ENCODE assay signal across 14 cellular contexts in the genomic region with DNA sequence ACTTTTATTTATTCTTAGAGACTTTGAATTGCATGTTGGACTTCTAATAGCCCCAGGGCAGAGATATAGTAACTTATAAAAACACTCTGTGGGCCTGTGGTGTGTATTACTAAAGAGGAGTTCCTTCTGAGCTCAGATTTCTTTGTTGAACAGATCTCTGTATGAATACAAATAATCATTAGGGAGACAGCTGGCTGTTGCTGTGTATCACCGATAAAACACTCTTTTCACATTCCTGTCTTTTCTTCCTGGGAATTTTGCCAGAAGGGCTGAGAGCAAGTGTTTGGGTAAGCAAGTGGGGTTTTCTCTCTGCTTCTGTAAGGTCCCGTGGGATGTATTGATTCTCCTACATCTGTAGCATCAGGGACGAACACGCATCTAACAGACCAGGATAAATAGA.
DNase-seq lines count a peak whose midpoint lies in the region; ATAC-seq and TF ChIP-seq lines count a peak whose summit lies in the region.
"Had no signal": no experiment of that assay in that cellular context is flagged by ENCODE, and none has a peak within 500 bp of the region (broad histone marks: within the 10 kb centered on the region; RNA-seq: fewer than 3 reads in every experiment).

No MANE protein-coding gene starts in this region.

- DNase-seq in GM03348 (ENCODE audit: low spot score), result peak; percentile 20
- peak; percentile 51 for DNase-seq in NCI-H226
- DNase-seq in choroid plexus epithelial cell (ENCODE audit: low read depth), result peak; percentile 82
- DNase-seq in retina, result peak; percentile 27
- DNase-seq in foreskin melanocyte, result no peak
- DNase-seq: activated CD4-positive, alpha-beta T cell treated with anti-CD3 and anti-CD28 coated beads, Interleukin-2, amount 50 U/mL, for 1 hour; activated gamma-delta T cell treated with Interleukin-2 at 50 U/mL for 16 hours; cortex of kidney; heart right ventricle; KG1; psoas muscle; stomach had no signal

- ATAC-seq in GM19035 (IDR thresholded peaks at IDR 0.05; ENCODE audit: unreplicated experiment) (no peak), esophagus mucosa (no peak)
- ATAC-seq: heart right ventricle, psoas muscle had no signal

- no peak overlapping the region for H3K4me3 ChIP-seq in choroid plexus epithelial cell (ENCODE audit: low read depth, low read length)
- H3K4me3 ChIP-seq: heart right ventricle, psoas muscle, stomach had no signal

- no peak for TF ChIP-seq CTCF in choroid plexus epithelial cell (conservative IDR thresholded peaks at IDR 0.05; ENCODE audit: low read depth, low read length)
